Comparison of ENCODE assay signal across 20 cellular contexts in the genomic region with DNA sequence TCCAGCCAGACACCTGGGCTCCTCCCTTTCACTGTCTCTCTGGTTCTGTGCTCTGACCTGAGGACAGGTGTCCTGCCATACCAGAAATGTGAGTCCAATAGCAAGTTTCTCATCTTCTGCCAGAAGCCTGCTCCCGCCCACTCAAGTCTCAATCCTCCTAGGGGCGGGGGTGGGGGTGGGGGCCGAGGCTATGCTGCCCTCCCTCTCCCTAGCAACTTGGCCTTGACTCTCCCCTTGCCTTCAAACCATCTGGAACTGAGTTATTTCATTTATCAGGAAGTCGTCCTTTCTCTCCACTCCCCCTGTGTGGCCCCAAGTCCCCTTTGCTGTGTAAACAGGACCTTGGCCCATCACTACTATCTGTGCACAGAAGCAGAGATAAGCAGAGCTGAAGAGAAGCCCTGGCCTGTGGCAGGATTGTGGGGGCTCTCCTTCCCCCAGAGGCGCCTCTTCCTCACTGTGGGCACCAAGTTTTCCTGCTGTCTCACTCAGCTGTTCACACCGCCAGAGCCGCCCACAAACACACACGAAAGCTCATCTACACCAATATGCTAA.
DNase-seq lines count a peak whose midpoint lies in the region; ATAC-seq, FAIRE-seq and TF ChIP-seq lines count a peak whose summit lies in the region.
"Had no signal": no experiment of that assay in that cellular context is flagged by ENCODE, and none has a peak within 500 bp of the region (broad histone marks: within the 10 kb centered on the region; RNA-seq: fewer than 3 reads in every experiment).

No MANE protein-coding gene starts in this region.

- RAD21 ChIA-PET in GM12878 (lab: Charles Lee; ENCODE audit: unreplicated experiment), result no interaction called here

- H3K79me2 ChIP-seq in GM12878 (ENCODE audit: control insufficient read depth, insufficient read depth, low read length), result no peaks in the 10 kb centered on the region

- H3K27me3 ChIP-seq in GM12878 (replicated peaks in 1 of 2; ENCODE audit: control insufficient read depth in 2 of 2, insufficient read depth in 2 of 2, low read length in 1 of 2) (no peaks in the 10 kb centered on the region), transverse colon (no peaks in the 10 kb centered on the region)
- H3K27me3 ChIP-seq: tibial nerve had no signal

- H3K36me3 Mint-ChIP-seq in mesothelial cell of epicardium, result no peaks in the 10 kb centered on the region
- H3K36me3 Mint-ChIP-seq: activated naive CD8-positive, alpha-beta T cell; T-cell had no signal

- no peak for DNase-seq in Right ventricle myocardium superior
- DNase-seq in left ventricle myocardium superior, result no peak
- no peak for DNase-seq in GM12878 (ENCODE audit: low read depth, low spot score)
- no peak for DNase-seq in mesothelial cell of epicardium (ENCODE audit: low spot score in 2 of 2, unreplicated experiment in 2 of 2)
- peak; percentile 24 for DNase-seq in transverse colon
- DNase-seq in stimulated activated CD4-positive, alpha-beta T cell treated with anti-CD3 and anti-CD28 coated beads, Interleukin-4, amount 100 ng/mL, for 1 hour, result no peak
- DNase-seq in GM13976 (ENCODE audit: low spot score), result no peak
- DNase-seq: ACHN; activated CD8-positive, alpha-beta memory T cell treated with anti-CD3 and anti-CD28 coated beads, Interleukin-2, amount 50 U/mL, for 4 hours; GDM1; NCI-H1105 treated with DMSO at 0.1 percent for 48 hours; RPMI8226; stimulated activated CD4-positive, alpha-beta T cell treated with anti-CD3 and anti-CD28 coated beads, Interleukin-2, amount 100 ng/mL, for 48 hours; stimulated activated CD8-positive, alpha-beta memory T cell treated with anti-CD3 and anti-CD28 coated beads, Interleukin-4, amount 100 ng/mL, for 48 hours; T-cell had no signal

- intact Hi-C loops in Right ventricle myocardium superior (cut with DNase I), result no loop called here
- intact Hi-C loops in left ventricle myocardium superior (cut with micrococcal nuclease), result no loop called here
- intact Hi-C loops in GM12878 (cut with micrococcal nuclease; ENCODE audit: unreplicated experiment), result no loop called here
- intact Hi-C loops in transverse colon (cut with DNase I; ENCODE audit: low total_unique reads), result no loop called here

- POLR2A ChIA-PET in GM12878 (lab: Charles Lee), result no interaction called here

- H3K9me3 Mint-ChIP-seq in mesothelial cell of epicardium, result peaks cover 6% of the 10 kb centered on the region

- H3K27ac Mint-ChIP-seq in mesothelial cell of epicardium, result peak overlapping the region; percentile 57
- H3K27ac Mint-ChIP-seq: activated naive CD8-positive, alpha-beta T cell had no signal

- H2AFZ ChIP-seq in GM12878 (ENCODE audit: control insufficient read depth, low read depth, low read length), result peak overlapping the region; percentile 10; the same call in 1 of the 2 replicates

- no TSS peak for BruUV-seq in GM12878 (replicated peaks; lab: Mats Ljungman, UMichigan)

- H3K4me3 Mint-ChIP-seq in mesothelial cell of epicardium, result no peak overlapping the region
- H3K4me3 Mint-ChIP-seq: activated naive CD8-positive, alpha-beta T cell; T-cell had no signal

- TF ChIP-seq CTCF in GM12878 (IDR thresholded peaks at IDR 0.05 in 2 of 3, conservative IDR thresholded peaks at IDR 0.05 in 1 of 3; ENCODE audit: control insufficient read depth in 2 of 3, extremely low read depth in 1 of 3, insufficient read depth in 1 of 3, low read depth in 3 of 3, low read length in 3 of 3) (no peak), mesothelial cell of epicardium (IDR thresholded peaks at IDR 0.05; ENCODE audit: unreplicated experiment) (no peak), transverse colon (IDR thresholded peaks at IDR 0.05) (no peak), GM13976 (IDR thresholded peaks at IDR 0.05; ENCODE audit: borderline replicate concordance, control extremely low read depth, extremely low read depth, insufficient read depth, missing control alignments) (no peak)

- peaks cover 4% of the 10 kb centered on the region; the same call in 1 of the 3 replicates for H3K9me3 ChIP-seq in GM12878 (replicated peaks; ENCODE audit: control insufficient read depth, insufficient read depth, low read length)
- no peaks in the 10 kb centered on the region for H3K9me3 ChIP-seq in transverse colon
- H3K9me3 ChIP-seq: tibial nerve had no signal

- in situ Hi-C loops in GM12878 (cut with MboI) (no loop called here), transverse colon (cut with MboI; ENCODE audit: low pct_ligation_motif_present in 1 of 4, low pct_unique_long_range_greater_than_20kb in 1 of 4, low sequenced_read_pairs in 3 of 4) (no loop called here), GM13976 (cut with MboI; ENCODE audit: low sequenced_read_pairs, unreplicated experiment) (no loop called here)

- H3K27me3 Mint-ChIP-seq in mesothelial cell of epicardium (ENCODE audit: low read depth), result no peaks in the 10 kb centered on the region

- H3K27ac ChIP-seq in GM12878 (ENCODE audit: control insufficient read depth, insufficient read depth) (no peak overlapping the region), transverse colon (peak overlapping the region in 1 of 4 donors; percentile 8)
- H3K27ac ChIP-seq: tibial nerve had no signal

- SMC1A ChIA-PET in GM12878 (lab: Charles Lee; ENCODE audit: uncharacterized antibody, unreplicated experiment), result interaction anchor here (1.4 kb wide), 1 partner anchor 86 kb away, joined by 5 read pairs; no protein-coding TSS in a partner anchor

- ATAC-seq in Right ventricle myocardium superior (ENCODE audit: poor library complexity) (peak; percentile 23), left ventricle myocardium superior (no peak), GM12878 (no peak), HG02678 (IDR thresholded peaks at IDR 0.05; ENCODE audit: unreplicated experiment) (no peak)
- ATAC-seq: activated CD4-positive, CD25-positive, alpha-beta regulatory T cell treated with anti-CD3 and anti-CD28 coated beads, Interleukin-2, amount 50 U/mL, for 24 hours; HCT116; T-cell had no signal

- H3K4me1 ChIP-seq in GM12878 (ENCODE audit: control insufficient read depth, insufficient read depth, low read length) (peaks cover 7% of the 10 kb centered on the region), transverse colon (peaks cover 0 to 11% (median 6%) of the 10 kb centered on the region in 4 donors)
- H3K4me1 ChIP-seq: tibial nerve had no signal

- TF ChIP-seq POLR2A in GM12878 (IDR thresholded peaks at IDR 0.05; ENCODE audit: low read depth, low read length) (no peak), transverse colon (IDR thresholded peaks at IDR 0.05) (no peak)

- WGBS in GM12878 (ENCODE audit: insufficient coverage, insufficient replicate concordance, low lambda C conversion rate, missing lambda C conversion rate), result 25% methylated on average over 8 of the region's 8 CpGs
- WGBS in transverse colon (ENCODE audit: low coverage in 1 of 2), 2 donors, result 15 to 46% methylated on average over 4 to 8 of the region's 8 CpGs

- H4K20me1 ChIP-seq in GM12878 (ENCODE audit: control insufficient read depth, insufficient read depth), result no peaks in the 10 kb centered on the region

- H3K36me3 ChIP-seq in GM12878 (ENCODE audit: control insufficient read depth in 2 of 2, insufficient read depth in 2 of 2, low read length in 1 of 2) (no peaks in the 10 kb centered on the region), transverse colon (no peaks in the 10 kb centered on the region)
- H3K36me3 ChIP-seq: tibial nerve had no signal

- FAIRE-seq in GM12878 (lab: Jason Lieb, UNC), result no peak

- H3K4me1 Mint-ChIP-seq in mesothelial cell of epicardium, result peaks cover 34% of the 10 kb centered on the region

- TF ChIP-seq EP300 in GM12878 (IDR thresholded peaks at IDR 0.05; ENCODE audit: borderline replicate concordance in 1 of 2, control insufficient read depth in 1 of 2, low read depth in 2 of 2, low read length in 2 of 2) (no peak), transverse colon (IDR thresholded peaks at IDR 0.05; ENCODE audit: low read depth) (no peak)

- CTCF ChIA-PET in GM12878 (lab: Yijun Ruan, JAX), result interaction anchor here (0.9 to 1.6 kb wide), 2 partner anchors 10 to 11 kb away, joined by 3 to 4 read pairs; no protein-coding TSS in a partner anchor

- no peak for TF ChIP-seq RAD21 in GM12878 (IDR thresholded peaks at IDR 0.05; ENCODE audit: insufficient read depth, low read depth, low read length)

- H3K4me2 ChIP-seq in GM12878 (ENCODE audit: control insufficient read depth, insufficient read depth), result no peak overlapping the region; the same call in 1 of the 2 replicates

- no peak overlapping the region for H3K9ac ChIP-seq in GM12878 (ENCODE audit: control insufficient read depth, insufficient read depth, low read length)

- H3K4me3 ChIP-seq in GM12878, result no peak overlapping the region
- no peak overlapping the region for H3K4me3 ChIP-seq in transverse colon
- H3K4me3 ChIP-seq: tibial nerve had no signal

TF ChIP-seq in GM12878, 131 proteins besides CTCF, POLR2A, EP300 and RAD21 (continues in another document):
- TF ChIP-seq RCOR1 (conservative IDR thresholded peaks at IDR 0.05; ENCODE audit: low read depth, low read length) (no peak), JUND (IDR thresholded peaks at IDR 0.05; ENCODE audit: low read depth, low read length) (no peak), DPF2 (IDR thresholded peaks at IDR 0.05) (no peak), SUZ12 (IDR thresholded peaks at IDR 0.05; ENCODE audit: unreplicated experiment) (no peak), POU2F2 (IDR thresholded peaks at IDR 0.05; ENCODE audit: borderline replicate concordance, low read depth, low read length) (no peak), TCF12 (IDR thresholded peaks at IDR 0.05; ENCODE audit: low read depth, low read length) (0 out of 2 replicates have a peak, but pooled peaks have one; percentile 6), BCL11A (IDR thresholded peaks at IDR 0.05; ENCODE audit: low read depth, low read length) (no peak), EGR1 (IDR thresholded peaks at IDR 0.05; ENCODE audit: borderline replicate concordance in 1 of 2, low read depth in 2 of 2, low read length in 2 of 2) (peak in 1 of 2 experiments; percentile 70; a peak in 1 of 3 replicates), RUNX3 (IDR thresholded peaks at IDR 0.05; ENCODE audit: low read length) (0 out of 2 replicates have a peak, but pooled peaks have one; percentile 5)
- TF ChIP-seq, protein P1, sequence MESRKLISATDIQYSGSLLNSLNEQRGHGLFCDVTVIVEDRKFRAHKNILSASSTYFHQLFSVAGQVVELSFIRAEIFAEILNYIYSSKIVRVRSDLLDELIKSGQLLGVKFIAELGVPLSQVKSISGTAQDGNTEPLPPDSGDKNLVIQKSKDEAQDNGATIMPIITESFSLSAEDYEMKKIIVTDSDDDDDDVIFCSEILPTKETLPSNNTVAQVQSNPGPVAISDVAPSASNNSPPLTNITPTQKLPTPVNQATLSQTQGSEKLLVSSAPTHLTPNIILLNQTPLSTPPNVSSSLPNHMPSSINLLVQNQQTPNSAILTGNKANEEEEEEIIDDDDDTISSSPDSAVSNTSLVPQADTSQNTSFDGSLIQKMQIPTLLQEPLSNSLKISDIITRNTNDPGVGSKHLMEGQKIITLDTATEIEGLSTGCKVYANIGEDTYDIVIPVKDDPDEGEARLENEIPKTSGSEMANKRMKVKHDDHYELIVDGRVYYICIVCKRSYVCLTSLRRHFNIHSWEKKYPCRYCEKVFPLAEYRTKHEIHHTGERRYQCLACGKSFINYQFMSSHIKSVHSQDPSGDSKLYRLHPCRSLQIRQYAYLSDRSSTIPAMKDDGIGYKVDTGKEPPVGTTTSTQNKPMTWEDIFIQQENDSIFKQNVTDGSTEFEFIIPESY (IDR thresholded peaks at IDR 0.05), result no peak
